17 cellular contexts compared by ENCODE assay signal in the genomic region with DNA sequence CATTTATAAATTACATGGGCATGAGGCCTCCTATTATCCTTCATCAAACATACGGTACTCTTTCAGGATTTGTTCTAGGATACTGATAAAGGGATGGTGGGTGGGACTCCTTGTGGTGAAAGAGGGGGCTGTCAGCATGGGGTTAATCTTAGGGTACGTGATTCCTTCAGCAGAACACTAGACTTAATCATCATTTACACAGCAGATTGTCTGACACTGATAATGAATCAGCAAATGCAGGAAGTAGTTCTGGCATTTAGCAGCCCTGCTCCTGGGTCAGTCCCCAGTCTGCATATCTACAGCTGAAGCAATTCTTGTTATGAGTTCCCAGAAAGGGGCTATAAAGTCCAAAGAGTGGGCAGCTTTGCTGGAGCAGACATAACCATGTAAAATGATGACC.
DNase-seq lines count a peak whose midpoint lies in the region; ATAC-seq, FAIRE-seq and TF ChIP-seq lines count a peak whose summit lies in the region.
"Had no signal": no experiment of that assay in that cellular context is flagged by ENCODE, and none has a peak within 500 bp of the region (broad histone marks: within the 10 kb centered on the region; RNA-seq: fewer than 3 reads in every experiment).

No MANE protein-coding gene starts in this region.

- H3K9ac ChIP-seq in astrocyte (ENCODE audit: low read length), result no peak overlapping the region

- no peaks in the 10 kb centered on the region for H3K9me3 ChIP-seq in astrocyte (ENCODE audit: insufficient read depth, low read depth, low read length)
- H3K9me3 ChIP-seq: gastrocnemius medialis, right atrium auricular region, uterus had no signal

- FAIRE-seq in astrocyte (lab: Jason Lieb, UNC), result peak; percentile 75

- H3K4me2 ChIP-seq in astrocyte (ENCODE audit: low read length), result peak overlapping the region; percentile 11

- peaks cover 8% of the 10 kb centered on the region for H3K36me3 Mint-ChIP-seq in HFFc6 (ENCODE audit: low read depth)
- no peaks in the 10 kb centered on the region for H3K36me3 Mint-ChIP-seq in astrocyte (ENCODE audit: low read depth, unreplicated experiment)
- H3K36me3 Mint-ChIP-seq: stimulated activated memory B cell treated with anti-CD40 and anti-IgM and Interleukin-4, amounts not matched to agents 10 μg/mL and 1 μg/mL and 100 μg/mL, for 72 hours had no signal

- no peak overlapping the region for H3K27ac ChIP-seq in astrocyte (ENCODE audit: low read depth, low read length)
- H3K27ac ChIP-seq: C4-2B, gastrocnemius medialis, right atrium auricular region, uterus had no signal

- H2AFZ ChIP-seq in astrocyte (ENCODE audit: low read depth, low read length), result no peak overlapping the region

- ATAC-seq in HG03025 (IDR thresholded peaks at IDR 0.05; ENCODE audit: low FRiP score, unreplicated experiment), result no peak
- ATAC-seq: activated CD4-positive, alpha-beta T cell treated with anti-CD3 and anti-CD28 coated beads for 36 hours; gastrocnemius medialis; stimulated activated memory B cell treated with anti-CD40 and anti-IgM and Interleukin-4, amounts not matched to agents 10 μg/mL and 1 μg/mL and 100 μg/mL, for 72 hours had no signal

- H3K4me3 ChIP-seq in astrocyte (ENCODE audit: insufficient read depth, low read depth, low read length), result no peak overlapping the region
- H3K4me3 ChIP-seq: gastrocnemius medialis, right atrium auricular region, uterus had no signal

- H3K27me3 Mint-ChIP-seq in HFFc6 (ENCODE audit: insufficient read depth) (no peaks in the 10 kb centered on the region), astrocyte (ENCODE audit: low read depth, unreplicated experiment) (peaks cover 12% of the 10 kb centered on the region)

- no peaks in the 10 kb centered on the region for H4K20me1 ChIP-seq in astrocyte (ENCODE audit: insufficient read depth, low read length)

- H3K4me1 Mint-ChIP-seq in HFFc6 (ENCODE audit: low read depth) (peaks cover 34% of the 10 kb centered on the region), astrocyte (ENCODE audit: low read depth, unreplicated experiment) (peaks cover 12% of the 10 kb centered on the region)
- H3K4me1 Mint-ChIP-seq: activated CD4-positive, alpha-beta T cell treated with anti-CD3 and anti-CD28 coated beads for 36 hours; stimulated activated memory B cell treated with anti-CD40 and anti-IgM and Interleukin-4, amounts not matched to agents 10 μg/mL and 1 μg/mL and 100 μg/mL, for 72 hours had no signal

- peak; percentile 26 for DNase-seq in AG08395 (ENCODE audit: low spot score)
- DNase-seq in HFFc6, result peak; percentile 55
- peak; percentile 78 for DNase-seq in astrocyte (ENCODE audit: low read depth)
- DNase-seq in iPS-NIHi7 (ENCODE audit: extremely low spot score), result peak; percentile 18
- DNase-seq in NCI-H2196 treated with DMSO at 0.1 percent for 48 hours (lab: John Stamatoyannopoulos, UW; ENCODE audit: unreplicated experiment), result no peak
- no peak for DNase-seq in NCI-H2107 treated with DMSO at 0.1 percent for 48 hours (lab: John Stamatoyannopoulos, UW; ENCODE audit: unreplicated experiment)
- DNase-seq in CD1c-positive myeloid dendritic cell (ENCODE audit: extremely low spot score), result no peak
- DNase-seq: activated CD4-positive, alpha-beta T cell treated with anti-CD3 and anti-CD28 coated beads for 36 hours; activated T-cell treated with anti-CD3 and anti-CD28 coated beads, Interleukin-2, amount 50 U/mL, for 24 hours; cortex of kidney; gastrocnemius medialis; stimulated activated CD4-positive, alpha-beta T cell treated with anti-CD3 and anti-CD28 coated beads, Interleukin-4, amount 100 ng/mL, for 24 hours; uterus had no signal

- peak overlapping the region; percentile 77 for H3K27ac Mint-ChIP-seq in HFFc6
- H3K27ac Mint-ChIP-seq in astrocyte (ENCODE audit: unreplicated experiment), result peak overlapping the region; percentile 3
- H3K27ac Mint-ChIP-seq: activated CD4-positive, alpha-beta T cell treated with anti-CD3 and anti-CD28 coated beads for 36 hours; activated T-cell treated with anti-CD3 and anti-CD28 coated beads, Interleukin-2, amount 50 U/mL, for 24 hours; stimulated activated memory B cell treated with anti-CD40 and anti-IgM and Interleukin-4, amounts not matched to agents 10 μg/mL and 1 μg/mL and 100 μg/mL, for 72 hours had no signal

- H3K36me3 ChIP-seq in astrocyte (ENCODE audit: insufficient read depth, low read length), result peaks cover 7% of the 10 kb centered on the region
- H3K36me3 ChIP-seq: gastrocnemius medialis, right atrium auricular region, uterus had no signal

- H3K4me3 Mint-ChIP-seq in HFFc6, result no peak overlapping the region
- H3K4me3 Mint-ChIP-seq in astrocyte (ENCODE audit: unreplicated experiment), result no peak overlapping the region
- H3K4me3 Mint-ChIP-seq: activated CD4-positive, alpha-beta T cell treated with anti-CD3 and anti-CD28 coated beads for 36 hours; activated T-cell treated with anti-CD3 and anti-CD28 coated beads, Interleukin-2, amount 50 U/mL, for 24 hours; stimulated activated memory B cell treated with anti-CD40 and anti-IgM and Interleukin-4, amounts not matched to agents 10 μg/mL and 1 μg/mL and 100 μg/mL, for 72 hours had no signal

- peaks cover 13% of the 10 kb centered on the region for H3K4me1 ChIP-seq in astrocyte (ENCODE audit: insufficient read depth, low read length)
- H3K4me1 ChIP-seq: gastrocnemius medialis, right atrium auricular region, uterus had no signal

- no peaks in the 10 kb centered on the region for H3K79me2 ChIP-seq in astrocyte (ENCODE audit: insufficient read depth, low read length)

- TF ChIP-seq CTCF in HFFc6 (IDR thresholded peaks at IDR 0.05), result peak; percentile 47
- no peak for TF ChIP-seq CTCF in astrocyte (IDR thresholded peaks at IDR 0.05; ENCODE audit: insufficient read depth, low read depth, low read length)

- H3K9me3 Mint-ChIP-seq in HFFc6 (no peaks in the 10 kb centered on the region), astrocyte (ENCODE audit: unreplicated experiment) (no peaks in the 10 kb centered on the region)
- H3K9me3 Mint-ChIP-seq: activated T-cell treated with anti-CD3 and anti-CD28 coated beads, Interleukin-2, amount 50 U/mL, for 24 hours had no signal

- H3K27me3 ChIP-seq in astrocyte (ENCODE audit: insufficient read depth, low read length), result no peaks in the 10 kb centered on the region
- H3K27me3 ChIP-seq: gastrocnemius medialis, right atrium auricular region, uterus had no signal

Comparison
In these comparisons a context has a peak if more than half of its experiments do, and no peak if none do; other contexts are left out.
1. DNase-seq: peak in AG08395 (single experiment), HFFc6 (single experiment), astrocyte (single experiment) and iPS-NIHi7 (single experiment); none in NCI-H2196 treated with DMSO at 0.1 percent for 48 hours (single experiment), NCI-H2107 treated with DMSO at 0.1 percent for 48 hours (single experiment) and CD1c-positive myeloid dendritic cell (single experiment).